1 cellular context compared by ENCODE assay signal in the genomic region with DNA sequence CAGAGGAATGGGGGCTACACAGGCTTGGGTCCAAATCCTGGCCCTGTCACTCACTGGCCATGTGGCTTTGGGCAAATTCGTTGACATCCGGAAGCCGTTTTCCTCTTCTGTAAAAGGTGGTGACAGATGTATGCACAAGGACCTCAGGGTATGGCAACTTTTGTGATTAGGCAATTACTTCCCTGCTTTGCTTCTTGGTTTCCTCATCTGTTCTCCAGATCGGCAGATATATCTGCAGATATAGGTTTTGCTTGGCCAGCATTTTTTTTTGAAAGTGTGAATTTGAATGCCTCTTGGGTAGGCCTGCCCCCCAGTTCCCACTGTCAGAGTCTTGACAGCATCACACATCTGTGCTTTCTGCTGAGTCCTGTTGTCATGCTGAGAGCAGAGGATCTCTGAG.
TF ChIP-seq lines count a peak whose summit lies in the region.

No MANE protein-coding gene starts in this region.

TF ChIP-seq in K562, 482 proteins besides CTCF, POLR2A, EP300 and RAD21:
- TF ChIP-seq POLR2AphosphoS2 (IDR thresholded peaks at IDR 0.05; ENCODE audit: low read length): no peak
- no peak for TF ChIP-seq RFX7 (CRISPR knock-in tag; IDR thresholded peaks at IDR 0.05)
- no peak for TF ChIP-seq TBP (optimal IDR thresholded peaks at IDR 0.05; ENCODE audit: low read depth, low read length)
- TF ChIP-seq, protein P1, sequence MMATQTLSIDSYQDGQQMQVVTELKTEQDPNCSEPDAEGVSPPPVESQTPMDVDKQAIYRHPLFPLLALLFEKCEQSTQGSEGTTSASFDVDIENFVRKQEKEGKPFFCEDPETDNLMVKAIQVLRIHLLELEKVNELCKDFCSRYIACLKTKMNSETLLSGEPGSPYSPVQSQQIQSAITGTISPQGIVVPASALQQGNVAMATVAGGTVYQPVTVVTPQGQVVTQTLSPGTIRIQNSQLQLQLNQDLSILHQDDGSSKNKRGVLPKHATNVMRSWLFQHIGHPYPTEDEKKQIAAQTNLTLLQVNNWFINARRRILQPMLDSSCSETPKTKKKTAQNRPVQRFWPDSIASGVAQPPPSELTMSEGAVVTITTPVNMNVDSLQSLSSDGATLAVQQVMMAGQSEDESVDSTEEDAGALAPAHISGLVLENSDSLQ (IDR thresholded peaks at IDR 0.05): 0 out of 2 replicates have a peak, but pooled peaks have one; percentile 18
- TF ChIP-seq MEIS2 (IDR thresholded peaks at IDR 0.05; ENCODE audit: partially characterized antibody): peak; percentile 18
TF ChIP-seq in K562: peak in this region for 2.
